19 cellular contexts compared by ENCODE assay signal in the genomic region with DNA sequence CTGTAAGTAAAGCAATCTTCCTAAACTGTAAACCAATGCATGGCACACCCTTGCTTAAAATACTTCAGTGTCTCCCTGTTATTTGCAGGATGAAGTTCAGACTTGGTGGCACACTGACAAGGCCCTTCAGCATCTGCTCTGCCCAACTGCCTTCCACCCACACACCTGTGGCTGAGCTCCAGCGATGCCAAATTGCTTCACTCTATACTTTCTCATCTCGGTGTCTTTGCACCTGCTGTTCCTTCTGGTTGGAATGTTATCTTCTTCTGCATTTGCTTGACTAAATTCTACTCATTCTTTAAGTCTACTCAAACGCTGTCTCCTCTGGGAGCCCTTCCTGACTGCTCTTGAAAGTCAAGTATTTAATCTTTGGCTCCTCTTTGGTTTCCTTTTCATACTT.
DNase-seq lines count a peak whose midpoint lies in the region; FAIRE-seq and TF ChIP-seq lines count a peak whose summit lies in the region.
"Had no signal": no experiment of that assay in that cellular context is flagged by ENCODE, and none has a peak within 500 bp of the region (broad histone marks: within the 10 kb centered on the region; RNA-seq: fewer than 3 reads in every experiment).

No MANE protein-coding gene starts in this region.

- H3K4me1 Mint-ChIP-seq in CD4-positive, alpha-beta memory T cell, result peaks cover 11 to 50% (median 31%) of the 10 kb centered on the region in 4 donors
- H3K4me1 Mint-ChIP-seq in neural progenitor cell, result peaks cover 14% of the 10 kb centered on the region

- H3K9me3 ChIP-seq in CD4-positive, alpha-beta memory T cell (ENCODE audit: control insufficient read depth in 1 of 2, low read length in 2 of 2), result no peaks in the 10 kb centered on the region
- H3K9me3 ChIP-seq in mammary epithelial cell (replicated peaks; ENCODE audit: insufficient read depth, low read length) (no peaks in the 10 kb centered on the region), neutrophil (no peaks in the 10 kb centered on the region), neural progenitor cell (ENCODE audit: low read depth) (no peaks in the 10 kb centered on the region)
- H3K9me3 ChIP-seq: thoracic aorta had no signal

- 9% methylated on average over 3 of the region's 3 CpGs for WGBS in mammary epithelial cell (ENCODE audit: low coverage, missing lambda C conversion rate)

- H3K4me2 ChIP-seq in mammary epithelial cell (ENCODE audit: insufficient read depth, low read depth, low read length) (peak overlapping the region; percentile 40), neural progenitor cell (no peak overlapping the region)

- POLR2A ChIA-PET in CD4-positive, alpha-beta memory T cell (lab: Charles Lee; ENCODE audit: partially characterized antibody), result interaction anchor here (1.2 to 1.4 kb wide), 3 partner anchors 56 to 108 kb away, joined by 3 to 4 read pairs (median 3); no protein-coding TSS in a partner anchor

- no peaks in the 10 kb centered on the region for H3K9me3 Mint-ChIP-seq in CD4-positive, alpha-beta memory T cell
- no peaks in the 10 kb centered on the region for H3K9me3 Mint-ChIP-seq in neural progenitor cell
- H3K9me3 Mint-ChIP-seq: activated CD4-positive, alpha-beta T cell treated with anti-CD3 and anti-CD28 coated beads, Interleukin-2, amount 10 ng/mL, durations not matched to agents 24 days and 14 days; activated T-helper 2 cell treated with anti-CD3 and anti-CD28 coated beads, Interferon-gamma antibody, Interleukin-2, Interleukin-4, amounts not matched to agents 10 μg/mL and 5 μg/mL and 100 μg/mL, durations not matched to agents 14 hours and 24 hours and 36 hours; CD8-positive, alpha-beta T cell; endodermal cell; mesothelial cell of epicardium had no signal

- in situ Hi-C loops in mammary epithelial cell (cut with MboI; ENCODE audit: low sequenced_read_pairs in 2 of 2), result no loop called here

- H3F3A ChIP-seq in neural progenitor cell (ENCODE audit: low read depth), result no peaks in the 10 kb centered on the region

- no peaks in the 10 kb centered on the region for H4K20me1 ChIP-seq in mammary epithelial cell (ENCODE audit: insufficient read depth, low read length)
- H4K20me1 ChIP-seq in neural progenitor cell (ENCODE audit: low read depth), result no peaks in the 10 kb centered on the region

- no peak for TF ChIP-seq CTCF in mammary epithelial cell (conservative IDR thresholded peaks at IDR 0.05 in 1 of 2, IDR thresholded peaks at IDR 0.05 in 1 of 2; ENCODE audit: extremely low read depth in 1 of 2, insufficient read depth in 1 of 2, low read depth in 1 of 2, low read length in 2 of 2)
- no peak for TF ChIP-seq CTCF in neutrophil (IDR thresholded peaks at IDR 0.05)
- no peak for TF ChIP-seq CTCF in neural progenitor cell (IDR thresholded peaks at IDR 0.05)

- peak overlapping the region; percentile 22 for H3K27ac ChIP-seq in CD4-positive, alpha-beta memory T cell (ENCODE audit: low read depth, low read length)
- H3K27ac ChIP-seq in mammary epithelial cell (ENCODE audit: insufficient read depth, low read depth, low read length) (peak overlapping the region; percentile 28), neutrophil (peak overlapping the region; percentile 84), neural progenitor cell (no peak overlapping the region)
- H3K27ac ChIP-seq: thoracic aorta had no signal

- H3K36me3 ChIP-seq in CD4-positive, alpha-beta memory T cell (ENCODE audit: insufficient read depth, low read length), result no peaks in the 10 kb centered on the region
- H3K36me3 ChIP-seq in mammary epithelial cell (ENCODE audit: insufficient read depth, low read length) (no peaks in the 10 kb centered on the region), neutrophil (no peaks in the 10 kb centered on the region), neural progenitor cell (no peaks in the 10 kb centered on the region)
- H3K36me3 ChIP-seq: thoracic aorta had no signal

- H3K4me3 ChIP-seq in CD4-positive, alpha-beta memory T cell (ENCODE audit: low read length in 2 of 2), result no peak overlapping the region
- H3K4me3 ChIP-seq in mammary epithelial cell (replicated peaks in 1 of 3; ENCODE audit: insufficient read depth in 1 of 3, low read depth in 2 of 3, low read length in 3 of 3) (no peak overlapping the region), neutrophil (ENCODE audit: low read depth in 1 of 2, low read length in 1 of 2) (peak overlapping the region in 1 of 2 experiments; percentile 33), neural progenitor cell (no peak overlapping the region)
- H3K4me3 ChIP-seq: thoracic aorta had no signal

- no peak for DNase-seq in CD4-positive, alpha-beta memory T cell
- DNase-seq in HTR-8/SVneo (ENCODE audit: insufficient read length, low spot score) (no peak), mammary epithelial cell (peak; percentile 29), iPS-NIHi11 (ENCODE audit: low spot score) (no peak), NCI-H446 treated with DMSO at 0.1 percent for 48 hours (lab: John Stamatoyannopoulos, UW) (no peak), neural progenitor cell (ENCODE audit: low spot score) (no peak)
- DNase-seq: activated CD4-positive, alpha-beta T cell treated with anti-CD3 and anti-CD28 coated beads, Interleukin-2, amount 10 ng/mL, durations not matched to agents 24 days and 14 days; CD8-positive, alpha-beta T cell; endodermal cell; MM.1S; NCI-H2107; SHP77 treated with DMSO at 0.1 percent for 48 hours; T1000 had no signal

- no peak overlapping the region for H2AFZ ChIP-seq in mammary epithelial cell (ENCODE audit: low read depth, low read length)
- H2AFZ ChIP-seq in neural progenitor cell (replicated peaks), result no peak overlapping the region

- H3K27ac Mint-ChIP-seq in CD4-positive, alpha-beta memory T cell, result no peak overlapping the region
- H3K27ac Mint-ChIP-seq in neural progenitor cell, result no peak overlapping the region
- H3K27ac Mint-ChIP-seq: activated CD4-positive, alpha-beta T cell treated with anti-CD3 and anti-CD28 coated beads, Interleukin-2, amount 10 ng/mL, durations not matched to agents 24 days and 14 days; activated T-helper 2 cell treated with anti-CD3 and anti-CD28 coated beads, Interferon-gamma antibody, Interleukin-2, Interleukin-4, amounts not matched to agents 10 μg/mL and 5 μg/mL and 100 μg/mL, durations not matched to agents 14 hours and 24 hours and 36 hours; CD8-positive, alpha-beta T cell; endodermal cell; mesothelial cell of epicardium had no signal

- H3K79me2 ChIP-seq in mammary epithelial cell (ENCODE audit: insufficient read depth, low read length) (no peaks in the 10 kb centered on the region), neural progenitor cell (ENCODE audit: low read depth) (no peaks in the 10 kb centered on the region)

- dilution Hi-C loops in mammary epithelial cell (cut with HindIII; ENCODE audit: low sequenced_read_pairs), result no loop called here

- H3K4me3 Mint-ChIP-seq in CD4-positive, alpha-beta memory T cell, result no peak overlapping the region
- H3K4me3 Mint-ChIP-seq in neural progenitor cell, result no peak overlapping the region
- H3K4me3 Mint-ChIP-seq: activated CD4-positive, alpha-beta T cell treated with anti-CD3 and anti-CD28 coated beads, Interleukin-2, amount 10 ng/mL, durations not matched to agents 24 days and 14 days; CD8-positive, alpha-beta T cell; endodermal cell; mesothelial cell of epicardium had no signal

- FAIRE-seq in HTR-8/SVneo (lab: Jason Lieb, UNC), result peak; percentile 72
- FAIRE-seq: GM12892, islet of Langerhans had no signal

- intact Hi-C loops in CD4-positive, alpha-beta memory T cell (cut with micrococcal nuclease), result loop anchor here (2.0 kb wide), 1 partner anchor 15 kb away; no protein-coding TSS in a partner anchor
- intact Hi-C loops in mammary epithelial cell (cut with micrococcal nuclease), result no loop called here

- H3K27me3 ChIP-seq in CD4-positive, alpha-beta memory T cell (ENCODE audit: insufficient read depth, low read length), result no peaks in the 10 kb centered on the region
- H3K27me3 ChIP-seq in mammary epithelial cell (ENCODE audit: insufficient read depth, low read length) (no peaks in the 10 kb centered on the region), neutrophil (no peaks in the 10 kb centered on the region), neural progenitor cell (no peaks in the 10 kb centered on the region)

- no peaks in the 10 kb centered on the region for H3K27me3 Mint-ChIP-seq in CD4-positive, alpha-beta memory T cell
- peaks cover 2% of the 10 kb centered on the region for H3K27me3 Mint-ChIP-seq in neural progenitor cell (ENCODE audit: insufficient read depth, low read depth)
- H3K27me3 Mint-ChIP-seq: activated CD4-positive, alpha-beta T cell treated with anti-CD3 and anti-CD28 coated beads, Interleukin-2, amount 10 ng/mL, durations not matched to agents 24 days and 14 days had no signal

- peaks cover under 1 to 21% of the 10 kb centered on the region in 2 donors for H3K36me3 Mint-ChIP-seq in CD4-positive, alpha-beta memory T cell
- H3K36me3 Mint-ChIP-seq in neural progenitor cell, result no peaks in the 10 kb centered on the region
- H3K36me3 Mint-ChIP-seq: mesothelial cell of epicardium had no signal

- no TSS peak for BruUV-seq in mammary epithelial cell (replicated peaks; lab: Mats Ljungman, UMichigan)

- CTCF ChIA-PET in CD4-positive, alpha-beta memory T cell (lab: Charles Lee; ENCODE audit: partially characterized antibody), result no interaction called here
- CTCF ChIA-PET in mammary epithelial cell (lab: Charles Lee; ENCODE audit: low non-redundant PET), result no interaction called here

- H3K4me1 ChIP-seq in CD4-positive, alpha-beta memory T cell (ENCODE audit: insufficient read depth, low read length), result peaks cover 35% of the 10 kb centered on the region
- H3K4me1 ChIP-seq in mammary epithelial cell (ENCODE audit: insufficient read depth, low read length) (peaks cover 34% of the 10 kb centered on the region), neutrophil (ENCODE audit: control insufficient read depth in 1 of 2, insufficient read depth in 1 of 2, low read depth in 1 of 2, low read length in 1 of 2) (peaks cover 51 to 52% of the 10 kb centered on the region in 2 experiments), neural progenitor cell (peaks cover 12% of the 10 kb centered on the region)

- H3K9ac ChIP-seq in mammary epithelial cell (ENCODE audit: insufficient read depth, low read length), result no peak overlapping the region
- H3K9ac ChIP-seq in neural progenitor cell, result no peak overlapping the region
